ENCODE assay signal across 1 cellular context in genomic region chr15:46768287-46768686, GRCh38.
TF ChIP-seq lines count a peak whose summit lies in the region.

No MANE protein-coding gene starts in this region.

TF ChIP-seq in GM23338, 12 proteins besides CTCF, POLR2A, EP300 and RAD21 (continued from another document):
- no peak for TF ChIP-seq ZNF462 (CRISPR knock-in tag; IDR thresholded peaks at IDR 0.05)
- TF ChIP-seq CREB1 (CRISPR knock-in tag; IDR thresholded peaks at IDR 0.05; ENCODE audit: low read depth), result no peak
- no peak for TF ChIP-seq NANOG (IDR thresholded peaks at IDR 0.05; ENCODE audit: borderline replicate concordance)
- TF ChIP-seq ETS1 (IDR thresholded peaks at IDR 0.05), result no peak
- TF ChIP-seq REST (IDR thresholded peaks at IDR 0.05; ENCODE audit: unreplicated experiment), result no peak
- TF ChIP-seq EZH2phosphoT487 (IDR thresholded peaks at IDR 0.05; ENCODE audit: unreplicated experiment), result no peak
- TF ChIP-seq STAT1 (IDR thresholded peaks at IDR 0.05; ENCODE audit: unreplicated experiment), result no peak
- no peak for TF ChIP-seq ZNF114 (CRISPR knock-in tag; IDR thresholded peaks at IDR 0.05)
